Comparison of ENCODE assay signal across 8 cellular contexts in genomic region chr15:89129123-89129815, GRCh38. TPM values are rescaled to one million over a fixed set of nuclear protein-coding genes. Genes with fewer than 3 reads are reported as not detected.
A peak's percentile ranks its signal among the peaks of the same experiment; 100 is the strongest.
DNase-seq lines count a peak whose midpoint lies in the region; ATAC-seq lines count a peak whose summit lies in the region.

No MANE protein-coding gene starts in this region.

- H3K4me1 Mint-ChIP-seq in activated naive CD8-positive, alpha-beta T cell treated with anti-CD3 and anti-CD28 coated beads, Interleukin-2, amount 10 ng/mL, durations not matched to agents 7 days and 5 days = peaks cover 15% of the 10 kb centered on the region

- H3K4me1 ChIP-seq in BLaER1 treated with 17β-estradiol and CSF1 and Interleukin-3, amounts not matched to agents 10 nM and 100 nM = peaks cover 18 to 64% (median 54%) of the 10 kb centered on the region in 10 experiments

- peaks cover 18% of the 10 kb centered on the region for H3K36me3 Mint-ChIP-seq in activated naive CD8-positive, alpha-beta T cell treated with anti-CD3 and anti-CD28 coated beads, Interleukin-2, amount 10 ng/mL, durations not matched to agents 7 days and 5 days

- H3K27me3 Mint-ChIP-seq in activated naive CD8-positive, alpha-beta T cell treated with anti-CD3 and anti-CD28 coated beads, Interleukin-2, amount 10 ng/mL, durations not matched to agents 7 days and 5 days = no peaks in the 10 kb centered on the region

- no peak overlapping the region for H3K27ac Mint-ChIP-seq in activated naive CD8-positive, alpha-beta T cell treated with anti-CD3 and anti-CD28 coated beads, Interleukin-2, amount 10 ng/mL, durations not matched to agents 7 days and 5 days

- POLR2A ChIA-PET in activated naive CD8-positive, alpha-beta T cell treated with anti-CD3 and anti-CD28 coated beads, Interleukin-2, amount 10 ng/mL, durations not matched to agents 7 days and 5 days (lab: Charles Lee) = no interaction called here

- H3K36me3 ChIP-seq in BLaER1 treated with 17β-estradiol and CSF1 and Interleukin-3, amounts not matched to agents 10 nM and 100 nM = peaks cover 31 to 55% (median 50%) of the 10 kb centered on the region in 11 experiments

- peak overlapping the region in 8 of 11 experiments; percentile 3 to 72 (median 50); a peak in 15 of 22 replicates for H3K27ac ChIP-seq in BLaER1 treated with 17β-estradiol and CSF1 and Interleukin-3, amounts not matched to agents 10 nM and 100 nM

- peak; percentile 17 for DNase-seq in HCEC 1CT
- peak; percentile 61 for DNase-seq in SK-MEL-5 (ENCODE audit: low read depth, low spot score)
- peak; percentile 59 for DNase-seq in activated naive CD8-positive, alpha-beta T cell treated with anti-CD3 and anti-CD28 coated beads, Interleukin-2, amount 10 ng/mL, durations not matched to agents 7 days and 5 days
- DNase-seq in iPS-NIHi7 (ENCODE audit: extremely low spot score) = peak; percentile 83
- DNase-seq in stimulated activated CD4-positive, alpha-beta T cell treated with anti-CD3 and anti-CD28 coated beads, Interleukin-4, amount 100 ng/mL, for 4 hours = peak; percentile 44 to 53
- no peak for DNase-seq in NCI-H1048 (lab: John Stamatoyannopoulos, UW)

- in situ Hi-C loops in SK-MEL-5 (cut with HindIII; ENCODE audit: low pct_unique_long_range_greater_than_20kb, low sequenced_read_pairs) = no loop called here

- H4K20me1 ChIP-seq in BLaER1 treated with 17β-estradiol and CSF1 and Interleukin-3, amounts not matched to agents 10 nM and 100 nM = peaks cover 0 to 3% (median 0%) of the 10 kb centered on the region in 11 experiments; a peak in 1 of 22 replicates

- H3K4me3 Mint-ChIP-seq in activated naive CD8-positive, alpha-beta T cell treated with anti-CD3 and anti-CD28 coated beads, Interleukin-2, amount 10 ng/mL, durations not matched to agents 7 days and 5 days = no peak overlapping the region

- H3K4me2 ChIP-seq in BLaER1 treated with 17β-estradiol and CSF1 and Interleukin-3, amounts not matched to agents 10 nM and 100 nM = peak overlapping the region in 7 of 11 experiments; percentile 24 to 80 (median 64); a peak in 13 of 22 replicates

- no peak overlapping the region for H3K4me3 ChIP-seq in BLaER1 treated with 17β-estradiol and CSF1 and Interleukin-3, amounts not matched to agents 10 nM and 100 nM

- H3K9ac ChIP-seq in BLaER1 treated with 17β-estradiol and CSF1 and Interleukin-3, amounts not matched to agents 10 nM and 100 nM = no peak overlapping the region; a peak in 1 of 22 replicates

- H3K9me3 Mint-ChIP-seq in activated naive CD8-positive, alpha-beta T cell treated with anti-CD3 and anti-CD28 coated beads, Interleukin-2, amount 10 ng/mL, durations not matched to agents 7 days and 5 days = no peaks in the 10 kb centered on the region

- ATAC-seq in activated naive CD8-positive, alpha-beta T cell treated with anti-CD3 and anti-CD28 coated beads, Interleukin-2, amount 10 ng/mL, durations not matched to agents 7 days and 5 days (ENCODE audit: low read depth) = no peak
- no peak for ATAC-seq in HG03342 (IDR thresholded peaks at IDR 0.05; ENCODE audit: unreplicated experiment)

- no peaks in the 10 kb centered on the region for H3K9me3 ChIP-seq in BLaER1 treated with 17β-estradiol and CSF1 and Interleukin-3, amounts not matched to agents 10 nM and 100 nM (replicated peaks in 1 of 11)

- H3K27me3 ChIP-seq in BLaER1 treated with 17β-estradiol and CSF1 and Interleukin-3, amounts not matched to agents 10 nM and 100 nM = no peaks in the 10 kb centered on the region

RNA-seq across cellular contexts. Expression of gene ABHD2, which starts 41.0 kb away (rescaled TPM):
- total RNA-seq in SK-MEL-5 (2014; rRNA removed; shearing (Covaris generic)) = 42.8 and 46.7 TPM in 2 replicates
- 40.4 and 65.8 TPM in 2 replicates for polyA plus RNA-seq in SK-MEL-5 (2015; cell fraction: cytosol; rRNA removed)
- 11.7 and 19.8 TPM in 2 replicates for polyA plus RNA-seq in SK-MEL-5 (2015; cell fraction: nucleus; rRNA removed)
- total RNA-seq in activated naive CD8-positive, alpha-beta T cell treated with anti-CD3 and anti-CD28 coated beads, Interleukin-2, amount 10 ng/mL, durations not matched to agents 7 days and 5 days = 10 to 100 TPM; 54.1 to 62.8 TPM
